25 cellular contexts compared by ENCODE assay signal in genomic region chr1:59833022-59833421, GRCh38. TPM values are rescaled to one million over a fixed set of nuclear protein-coding genes. Genes with fewer than 3 reads are reported as not detected.
DNase-seq lines count a peak whose midpoint lies in the region; ATAC-seq and TF ChIP-seq lines count a peak whose summit lies in the region.
"Had no signal": no experiment of that assay in that cellular context is flagged by ENCODE, and none has a peak within 500 bp of the region (broad histone marks: within the 10 kb centered on the region; RNA-seq: fewer than 3 reads in every experiment).

No MANE protein-coding gene starts in this region.

- no peaks in the 10 kb centered on the region for H3K79me2 ChIP-seq in parathyroid adenoma

- H3K9ac ChIP-seq in parathyroid adenoma, result no peak overlapping the region
- H3K9ac ChIP-seq: GM23248 had no signal

- H3K4me3 ChIP-seq in choroid plexus epithelial cell (ENCODE audit: low read depth, low read length), result no peak overlapping the region
- H3K4me3 ChIP-seq in parathyroid adenoma (ENCODE audit: low read depth, low read length), result no peak overlapping the region
- no peak overlapping the region for H3K4me3 ChIP-seq in psoas muscle
- H3K4me3 ChIP-seq: A549, GM23248, K562, Peyer's patch, SJCRH30 had no signal

- 93 to 95% (median 94%) methylated on average over 2 of the region's 2 CpGs for WGBS in psoas muscle, 3 donors

- H3K9me3 ChIP-seq in parathyroid adenoma (ENCODE audit: control insufficient read depth, low read length) (no peaks in the 10 kb centered on the region), psoas muscle (no peaks in the 10 kb centered on the region)
- H3K9me3 ChIP-seq: A549, BE2C, Peyer's patch, SJCRH30 had no signal

- H3K36me3 ChIP-seq in parathyroid adenoma (ENCODE audit: control insufficient read depth, insufficient read depth, low read length), result no peaks in the 10 kb centered on the region
- H3K36me3 ChIP-seq in psoas muscle (ENCODE audit: insufficient read depth in 1 of 2, low read depth in 1 of 2), result no peaks in the 10 kb centered on the region
- H3K36me3 ChIP-seq: BE2C, SJCRH30 had no signal

- intact Hi-C loops in psoas muscle (cut with DNase I), result no loop called here

- peaks cover 21% of the 10 kb centered on the region for H3K4me1 ChIP-seq in foreskin keratinocyte
- H3K4me1 ChIP-seq in parathyroid adenoma, result no peaks in the 10 kb centered on the region
- H3K4me1 ChIP-seq in psoas muscle, result no peaks in the 10 kb centered on the region
- H3K4me1 ChIP-seq: A549, BE2C, Peyer's patch, SJCRH30 had no signal

- H3K27ac ChIP-seq in foreskin keratinocyte (peak overlapping the region; percentile 95), parathyroid adenoma (no peak overlapping the region), psoas muscle (no peak overlapping the region)
- H3K27ac ChIP-seq: A549, GM23248, Peyer's patch, SJCRH30 had no signal

- H2AFZ ChIP-seq in parathyroid adenoma, result no peak overlapping the region
- H2AFZ ChIP-seq: GM23248 had no signal

- DNase-seq in M059J (ENCODE audit: low read depth), result peak; percentile 3
- DNase-seq in choroid plexus epithelial cell (ENCODE audit: low read depth), result peak; percentile 5
- DNase-seq in foreskin keratinocyte, result peak; percentile 31 to 45
- DNase-seq in stimulated activated CD4-positive, alpha-beta T cell treated with anti-CD3 and anti-CD28 coated beads, Interleukin-1b, Interleukin-23, amount 100 ng/mL, for 48 hours, result no peak
- DNase-seq in psoas muscle, result no peak
- no peak for DNase-seq in stimulated activated naive CD8-positive, alpha-beta T cell treated with anti-CD3 and anti-CD28 coated beads, Interleukin-15, Interleukin-2, amounts not matched to agents 100 U/mL and 50 U/mL, for 24 hours
- DNase-seq: BE2C; CD4-positive, CD25-positive, alpha-beta regulatory T cell; DND-41; GM23248; H9; NCI-H1105; NCI-H146; NCI-H2081; NCI-H2171 treated with DMSO at 0.1 percent for 48 hours; NCI-H524 treated with DMSO at 0.1 percent for 48 hours; NCI-H82; Peyer's patch; SJCRH30 had no signal

- TF ChIP-seq CTCF in choroid plexus epithelial cell (conservative IDR thresholded peaks at IDR 0.05; ENCODE audit: low read depth, low read length), result no peak
- no peak for TF ChIP-seq CTCF in foreskin keratinocyte (conservative IDR thresholded peaks at IDR 0.05)
- TF ChIP-seq CTCF in parathyroid adenoma (IDR thresholded peaks at IDR 0.05), result no peak
- TF ChIP-seq CTCF in psoas muscle (IDR thresholded peaks at IDR 0.05), result no peak

- H3K27me3 ChIP-seq in foreskin keratinocyte (no peaks in the 10 kb centered on the region), parathyroid adenoma (ENCODE audit: control insufficient read depth, insufficient read depth, low read length) (no peaks in the 10 kb centered on the region), psoas muscle (ENCODE audit: insufficient read depth in 3 of 3, low read length in 2 of 3) (no peaks in the 10 kb centered on the region)
- H3K27me3 ChIP-seq: BE2C, Peyer's patch had no signal

- ATAC-seq in foreskin keratinocyte (no peak), psoas muscle (no peak)
- no peak for ATAC-seq in activated CD4-positive, CD25-positive, alpha-beta regulatory T cell treated with anti-CD3 and anti-CD28 coated beads, Interleukin-2, amount 50 U/mL, for 24 hours
- ATAC-seq in stimulated activated naive CD8-positive, alpha-beta T cell treated with anti-CD3 and anti-CD28 coated beads, Interleukin-15, Interleukin-2, amounts not matched to agents 100 U/mL and 50 U/mL, for 24 hours, result no peak
- ATAC-seq: A549, HepG2, K562 had no signal

- H3K4me2 ChIP-seq in parathyroid adenoma (ENCODE audit: low read length), result peak overlapping the region; percentile 20
- H3K4me2 ChIP-seq: A549 had no signal

RNA-seq across cellular contexts. Expression of gene HOOK1, which starts 18.3 kb away (rescaled TPM):
- total RNA-seq in M059J (2014; rRNA removed; shearing (Covaris generic)), result 0.07 TPM in 1 of 2 replicates, not detected in the other
- total RNA-seq in foreskin keratinocyte, result 6.3 and 8.7 TPM in 2 replicates
- polyA plus RNA-seq in foreskin keratinocyte, result 1.3 and 1.9 TPM in 2 replicates
- under 1 TPM; 0.04 to 0.34 (median 0.14) TPM for total RNA-seq in psoas muscle
- under 1 TPM in 2 of 3 donors, not detected in 1; 0.03 to 0.06 TPM for polyA plus RNA-seq in psoas muscle
- total RNA-seq: GM23248, OCI-LY7 had no signal
- polyA plus RNA-seq: GM23248, K562 had no signal

Comparison
In these comparisons a context has a peak if more than half of its experiments do, and no peak if none do; other contexts are left out.
1. DNase-seq: peak in M059J (single experiment), choroid plexus epithelial cell (single experiment) and foreskin keratinocyte (2 of 2); none in stimulated activated CD4-positive, alpha-beta T cell treated with anti-CD3 and anti-CD28 coated beads, Interleukin-1b, Interleukin-23, amount 100 ng/mL, for 48 hours (single experiment), psoas muscle (0 of 2) and stimulated activated naive CD8-positive, alpha-beta T cell treated with anti-CD3 and anti-CD28 coated beads, Interleukin-15, Interleukin-2, amounts not matched to agents 100 U/mL and 50 U/mL, for 24 hours (single experiment).